ENCODE assay signal across 9 cellular contexts in the genomic region with DNA sequence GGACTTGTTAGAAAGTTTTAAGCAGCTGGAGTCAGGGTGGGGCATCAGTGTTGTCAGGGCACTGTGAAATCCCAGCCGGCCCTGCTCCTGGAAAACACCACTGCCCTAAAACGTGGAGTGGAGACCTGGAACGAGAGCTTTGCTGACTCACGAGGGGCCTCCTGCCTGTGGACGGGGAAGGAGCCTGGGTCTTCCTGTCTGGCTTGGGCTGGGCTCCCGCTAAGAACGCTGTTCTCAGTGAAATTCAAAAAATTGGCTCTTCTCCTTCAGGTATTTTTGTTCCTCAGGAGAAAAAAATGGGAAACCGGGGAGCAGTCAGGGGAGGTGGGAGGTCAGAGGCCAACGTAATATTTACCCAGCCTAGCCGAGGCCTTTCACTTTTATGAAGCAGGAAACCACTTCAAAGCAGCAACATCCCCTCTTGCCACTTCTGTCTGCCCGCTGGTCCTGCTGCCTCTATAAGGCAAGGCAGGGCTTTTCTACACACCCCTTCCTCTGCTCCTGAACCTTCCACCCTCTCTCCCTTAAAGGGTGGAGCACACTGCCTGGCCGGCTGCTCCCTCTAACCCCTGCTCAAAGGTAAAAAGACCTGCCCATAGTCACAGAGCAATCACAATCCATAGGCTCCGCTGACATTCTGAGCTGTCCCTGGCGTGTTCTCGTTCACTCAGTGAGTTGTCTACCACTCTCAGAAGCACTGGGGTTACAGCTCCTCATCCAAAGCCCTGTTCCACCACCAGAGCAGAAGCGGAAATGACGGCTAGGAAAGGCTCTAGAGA. TPM values are rescaled to one million over a fixed set of nuclear protein-coding genes. Genes with fewer than 3 reads are reported as not detected.
DNase-seq lines count a peak whose midpoint lies in the region; ATAC-seq, FAIRE-seq and TF ChIP-seq lines count a peak whose summit lies in the region.
"Had no signal": no experiment of that assay in that cellular context is flagged by ENCODE, and none has a peak within 500 bp of the region (broad histone marks: within the 10 kb centered on the region; RNA-seq: fewer than 3 reads in every experiment).

No MANE protein-coding gene starts in this region.

- H3K79me2 ChIP-seq in smooth muscle cell (ENCODE audit: low read depth): peaks cover 53% of the 10 kb centered on the region
- no peaks in the 10 kb centered on the region for H3K79me2 ChIP-seq in Karpas-422 (ENCODE audit: low read length)

- no peaks in the 10 kb centered on the region for H3K36me3 Mint-ChIP-seq in activated naive CD4-positive, alpha-beta T cell treated with anti-CD3 and anti-CD28 coated beads, Interleukin-2, amount 50 U/mL, for 72 hours
- H3K36me3 Mint-ChIP-seq in activated B cell treated with CpG ODN at 0.5 μM for 24 hours (ENCODE audit: low read depth): no peaks in the 10 kb centered on the region

- peak overlapping the region in 1 of 2 donors; percentile 38 for H3K27ac Mint-ChIP-seq in activated naive CD4-positive, alpha-beta T cell treated with anti-CD3 and anti-CD28 coated beads, Interleukin-2, amount 50 U/mL, for 72 hours
- no peak overlapping the region for H3K27ac Mint-ChIP-seq in activated B cell treated with CpG ODN at 0.5 μM for 24 hours

- H3K9me3 Mint-ChIP-seq in activated naive CD4-positive, alpha-beta T cell treated with anti-CD3 and anti-CD28 coated beads, Interleukin-2, amount 50 U/mL, for 72 hours: no peaks in the 10 kb centered on the region
- no peaks in the 10 kb centered on the region for H3K9me3 Mint-ChIP-seq in activated B cell treated with CpG ODN at 0.5 μM for 24 hours

- peak overlapping the region in 3 of 10 donors; percentile 1 to 14 (median 13) for H3K4me3 ChIP-seq in heart right ventricle
- no peak overlapping the region for H3K4me3 ChIP-seq in smooth muscle cell
- no peak overlapping the region for H3K4me3 ChIP-seq in Karpas-422 (ENCODE audit: low read length)

- H3K36me3 ChIP-seq in heart right ventricle (peaks cover 0 to 19% (median 0%) of the 10 kb centered on the region in 9 donors), smooth muscle cell (ENCODE audit: low read depth) (no peaks in the 10 kb centered on the region), Karpas-422 (ENCODE audit: insufficient read depth, low read length) (no peaks in the 10 kb centered on the region)

- 47 to 69% methylated on average over 17 of the region's 17 CpGs for WGBS in heart right ventricle, 2 donors
- WGBS in smooth muscle cell (ENCODE audit: low lambda C conversion rate): 22% methylated on average over 17 of the region's 17 CpGs

- H2AFZ ChIP-seq in smooth muscle cell (ENCODE audit: low read depth) (no peak overlapping the region), Karpas-422 (ENCODE audit: low read length) (no peak overlapping the region)

- H3K27me3 ChIP-seq in heart right ventricle (peaks cover 0 to 10% (median 0%) of the 10 kb centered on the region in 7 donors), smooth muscle cell (ENCODE audit: low read depth) (no peaks in the 10 kb centered on the region), Karpas-422 (ENCODE audit: low read length) (no peaks in the 10 kb centered on the region)

- H3K4me1 Mint-ChIP-seq in activated B cell treated with CpG ODN at 0.5 μM for 24 hours: peaks cover 9% of the 10 kb centered on the region

- peak; percentile 73 to 85 for ATAC-seq in activated naive CD4-positive, alpha-beta T cell treated with anti-CD3 and anti-CD28 coated beads, Interleukin-2, amount 50 U/mL, for 72 hours
- no peak for ATAC-seq in activated B cell treated with CpG ODN at 0.5 μM for 24 hours (ENCODE audit: low read depth)
- peak; percentile 35 to 80 (median 55) for ATAC-seq in heart right ventricle

- peak overlapping the region; percentile 68 for H3K4me2 ChIP-seq in smooth muscle cell
- no peak overlapping the region for H3K4me2 ChIP-seq in Karpas-422 (ENCODE audit: low read depth, low read length, poor library complexity, severe bottlenecking)

- FAIRE-seq in H54 (lab: Jason Lieb, UNC): no peak
- FAIRE-seq: TTC549 had no signal

- H3F3A ChIP-seq in smooth muscle cell (ENCODE audit: low read depth): peaks cover 3% of the 10 kb centered on the region

- H3K9ac ChIP-seq in smooth muscle cell (ENCODE audit: low read depth) (peak overlapping the region; percentile 28), Karpas-422 (ENCODE audit: low read length) (no peak overlapping the region)

- peaks cover 19% of the 10 kb centered on the region for H4K20me1 ChIP-seq in smooth muscle cell (ENCODE audit: low read depth)
- no peaks in the 10 kb centered on the region for H4K20me1 ChIP-seq in Karpas-422 (ENCODE audit: insufficient read depth, low read depth, low read length)

- intact Hi-C loops in activated B cell treated with CpG ODN at 0.5 μM for 24 hours (cut with micrococcal nuclease): no loop called here
- intact Hi-C loops in heart right ventricle (cut with DNase I): loop anchor here in 6 of 10 donors (2.0 to 10.0 kb wide), 5 partner anchors 19 to 104 kb away; no protein-coding TSS in a partner anchor

- POLR2A ChIA-PET in activated B cell treated with CpG ODN at 0.5 μM for 24 hours (lab: Charles Lee): no interaction called here

- CTCF ChIA-PET in activated B cell treated with CpG ODN at 0.5 μM for 24 hours (lab: Charles Lee): interaction anchor here (1.0 kb wide), 1 partner anchor 8 kb away, joined by 4 read pairs; a partner anchor contains a TSS

- H3K27ac ChIP-seq in heart right ventricle (peak overlapping the region; percentile 7 to 98 (median 64)), smooth muscle cell (ENCODE audit: low read depth) (peak overlapping the region; percentile 79), Karpas-422 (ENCODE audit: low read length) (no peak overlapping the region)

- H3K27me3 Mint-ChIP-seq in activated B cell treated with CpG ODN at 0.5 μM for 24 hours: peaks cover 8% of the 10 kb centered on the region

- DNase-seq in activated naive CD4-positive, alpha-beta T cell treated with anti-CD3 and anti-CD28 coated beads, Interleukin-2, amount 50 U/mL, for 72 hours (ENCODE audit: low spot score in 2 of 2): no peak
- no peak for DNase-seq in activated naive CD4-positive, alpha-beta T cell treated with Interleukin-2 at 50 U/mL for 16 hours
- DNase-seq in activated B cell treated with CpG ODN at 0.5 μM for 24 hours: no peak
- DNase-seq in heart right ventricle: peak; percentile 44 to 67
- DNase-seq in smooth muscle cell (lab: John Stamatoyannopoulos, UW; ENCODE audit: unreplicated experiment): peak; percentile 20
- DNase-seq in foreskin melanocyte: no peak
- no peak for DNase-seq in Karpas-422
- DNase-seq in H54 (ENCODE audit: insufficient read length, low spot score): no peak

- H3K4me3 Mint-ChIP-seq in activated B cell treated with CpG ODN at 0.5 μM for 24 hours: peak overlapping the region; percentile 13

- H3K9me2 ChIP-seq in Karpas-422 (replicated peaks; ENCODE audit: insufficient read depth, low read length): no peaks in the 10 kb centered on the region

- no peaks in the 10 kb centered on the region for H3K9me3 ChIP-seq in heart right ventricle
- H3K9me3 ChIP-seq in smooth muscle cell (replicated peaks; ENCODE audit: low read depth): no peaks in the 10 kb centered on the region
- no peaks in the 10 kb centered on the region for H3K9me3 ChIP-seq in Karpas-422 (ENCODE audit: low read length)

- H3K4me1 ChIP-seq in heart right ventricle: peaks cover 35 to 100% (median 86%) of the 10 kb centered on the region in 9 donors
- H3K4me1 ChIP-seq in smooth muscle cell (ENCODE audit: low read depth): peaks cover 62% of the 10 kb centered on the region
- no peaks in the 10 kb centered on the region for H3K4me1 ChIP-seq in Karpas-422 (ENCODE audit: low read length)

- TF ChIP-seq CTCF in activated B cell treated with CpG ODN at 0.5 μM for 24 hours (IDR thresholded peaks at IDR 0.05): no peak
- TF ChIP-seq CTCF in heart right ventricle (IDR thresholded peaks at IDR 0.05): peak in 1 of 9 donors; percentile 4
- no peak for TF ChIP-seq CTCF in smooth muscle cell (IDR thresholded peaks at IDR 0.05; ENCODE audit: borderline replicate concordance, insufficient read depth, poor library complexity, severe bottlenecking)

- TF ChIP-seq POLR2A in H54 (IDR thresholded peaks at IDR 0.05; ENCODE audit: low read depth, low read length): no peak

RNA-seq across cellular contexts. Expression of a gene that starts 8.0 kb away (rescaled TPM):
- total RNA-seq in activated naive CD4-positive, alpha-beta T cell treated with anti-CD3 and anti-CD28 coated beads, Interleukin-2, amount 50 U/mL, for 72 hours: under 1 TPM; 0.04 to 0.39 TPM
- total RNA-seq in activated B cell treated with CpG ODN at 0.5 μM for 24 hours: 0.39 and 0.82 TPM in 2 replicates
- 10 to 100 TPM; 13.4 to 31.6 (median 18.3) TPM for total RNA-seq in heart right ventricle
- polyA plus RNA-seq in heart right ventricle: 10 to 100 TPM in 1 of 2 donors, 1 to 10 TPM in 1; 6.1 to 11.0 TPM
- 8.2 and 12.0 TPM in 2 replicates for total RNA-seq in smooth muscle cell
- 8.7 and 15.7 TPM in 2 replicates for polyA plus RNA-seq in smooth muscle cell
- not detected in 2 replicates for total RNA-seq in Karpas-422 (2014; rRNA removed; shearing (Covaris generic); ENCODE audit: low replicate concordance)

Comparison
In these comparisons a context has a peak if more than half of its experiments do, and no peak if none do; other contexts are left out.
1. DNase-seq: peak in heart right ventricle (2 of 2) and smooth muscle cell (single experiment); none in activated naive CD4-positive, alpha-beta T cell treated with anti-CD3 and anti-CD28 coated beads, Interleukin-2, amount 50 U/mL, for 72 hours (0 of 2), activated naive CD4-positive, alpha-beta T cell treated with Interleukin-2 at 50 U/mL for 16 hours (single experiment), activated B cell treated with CpG ODN at 0.5 μM for 24 hours (single experiment), foreskin melanocyte (single experiment), Karpas-422 (single experiment) and H54 (single experiment).